In the genomic region with DNA sequence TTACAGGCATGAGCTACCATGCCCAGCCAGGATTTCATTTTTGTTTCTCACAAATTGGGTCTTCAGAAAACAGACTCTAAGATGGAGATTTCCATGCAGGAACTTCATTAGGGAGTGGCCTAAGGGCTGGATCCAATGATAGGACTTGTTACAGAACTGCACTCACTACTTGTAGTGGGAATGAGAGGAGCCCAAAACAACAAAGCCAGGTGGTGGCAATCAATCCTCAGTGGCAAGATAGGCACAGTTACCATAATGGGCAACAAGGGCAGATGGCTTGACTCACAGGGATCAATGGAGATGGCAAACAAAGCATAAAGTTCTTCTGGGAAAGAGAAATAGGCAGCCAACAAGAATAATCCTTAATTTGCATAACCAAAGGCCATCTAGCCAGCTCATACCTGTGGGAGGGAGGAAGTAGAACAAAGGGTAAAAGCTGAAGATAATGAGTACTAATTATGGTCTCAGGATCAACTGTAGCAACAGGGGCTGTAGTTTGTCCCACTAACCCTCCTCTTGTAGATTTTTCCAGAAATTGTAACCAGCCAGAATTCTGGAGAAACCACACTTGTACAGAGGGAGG, we compare ENCODE assay signal across 23 cellular contexts.
DNase-seq lines count a peak whose midpoint lies in the region; ATAC-seq, FAIRE-seq and TF ChIP-seq lines count a peak whose summit lies in the region.
"Had no signal": no experiment of that assay in that cellular context is flagged by ENCODE, and none has a peak within 500 bp of the region (broad histone marks: within the 10 kb centered on the region; RNA-seq: fewer than 3 reads in every experiment).

No MANE protein-coding gene starts in this region.

- no peak for ATAC-seq in activated naive CD8-positive, alpha-beta T cell treated with anti-CD3 and anti-CD28 coated beads, Interleukin-2, amount 50 U/mL, for 24 hours
- ATAC-seq in HG02981 (IDR thresholded peaks at IDR 0.05; ENCODE audit: unreplicated experiment) (no peak), left colon (no peak)
- ATAC-seq: activated CD8-positive, alpha-beta T cell treated with anti-CD3 and anti-CD28 coated beads for 36 hours; K562; sciatic nerve; stimulated activated memory B cell treated with anti-CD40 and anti-IgM and Interleukin-4, amounts not matched to agents 10 μg/mL and 1 μg/mL and 100 μg/mL, for 72 hours had no signal

- H3K79me1 ChIP-seq in H1 (ENCODE audit: low read depth, low read length): no peaks in the 10 kb centered on the region

- H3K4me1 ChIP-seq in Karpas-422 (ENCODE audit: low read length): peaks cover 9% of the 10 kb centered on the region
- peaks cover 0 to 10% (median 5%) of the 10 kb centered on the region in 4 experiments; a peak in 5 of 7 replicates for H3K4me1 ChIP-seq in H1 (replicated peaks in 1 of 4; ENCODE audit: control insufficient read depth in 3 of 4, insufficient read depth in 4 of 4, low read length in 3 of 4)
- H3K4me1 ChIP-seq in MM.1S (ENCODE audit: low read length): no peaks in the 10 kb centered on the region
- H3K4me1 ChIP-seq: BLaER1 had no signal

- no peak overlapping the region for H3K14ac ChIP-seq in H1 (ENCODE audit: insufficient read length)

- peak overlapping the region; percentile 75; the same call in 1 of the 2 replicates for H2BK5ac ChIP-seq in H1 (ENCODE audit: low read depth, low read length)

- H3K4me2 ChIP-seq in Karpas-422 (ENCODE audit: low read depth, low read length, poor library complexity, severe bottlenecking) (peak overlapping the region; percentile 3), H1 (ENCODE audit: insufficient read depth in 1 of 2, low read depth in 2 of 2, low read length in 2 of 2) (no peak overlapping the region), MM.1S (ENCODE audit: low read depth, low read length) (no peak overlapping the region)
- H3K4me2 ChIP-seq: BLaER1 had no signal

- no peak overlapping the region for H3K27ac Mint-ChIP-seq in activated naive CD8-positive, alpha-beta T cell treated with anti-CD3 and anti-CD28 coated beads, Interleukin-2, amount 50 U/mL, for 24 hours
- H3K27ac Mint-ChIP-seq: activated CD8-positive, alpha-beta T cell treated with anti-CD3 and anti-CD28 coated beads for 36 hours; activated naive CD4-positive, alpha-beta T cell treated with anti-CD3 and anti-CD28 coated beads, Interleukin-2, amount 50 U/mL, for 24 hours; activated T-helper 2 cell treated with anti-CD3 and anti-CD28 coated beads, Interferon-gamma antibody, Interleukin-2, Interleukin-4, amounts not matched to agents 10 μg/mL and 5 μg/mL and 100 μg/mL, durations not matched to agents 14 hours and 24 hours and 36 hours; stimulated activated memory B cell treated with anti-CD40 and anti-IgM and Interleukin-4, amounts not matched to agents 10 μg/mL and 1 μg/mL and 100 μg/mL, for 72 hours had no signal

- H3K9me3 Mint-ChIP-seq in activated naive CD8-positive, alpha-beta T cell treated with anti-CD3 and anti-CD28 coated beads, Interleukin-2, amount 50 U/mL, for 24 hours: no peaks in the 10 kb centered on the region
- H3K9me3 Mint-ChIP-seq: activated CD8-positive, alpha-beta T cell treated with anti-CD3 and anti-CD28 coated beads for 36 hours; activated naive CD4-positive, alpha-beta T cell treated with anti-CD3 and anti-CD28 coated beads, Interleukin-2, amount 50 U/mL, for 24 hours; activated T-helper 2 cell treated with anti-CD3 and anti-CD28 coated beads, Interferon-gamma antibody, Interleukin-2, Interleukin-4, amounts not matched to agents 10 μg/mL and 5 μg/mL and 100 μg/mL, durations not matched to agents 14 hours and 24 hours and 36 hours; stimulated activated memory B cell treated with anti-CD40 and anti-IgM and Interleukin-4, amounts not matched to agents 10 μg/mL and 1 μg/mL and 100 μg/mL, for 72 hours had no signal

- peak; percentile 9 to 25 for DNase-seq in SHP77 (lab: John Stamatoyannopoulos, UW)
- no peak for DNase-seq in SHP77 treated with DMSO at 0.1 percent for 48 hours (lab: John Stamatoyannopoulos, UW)
- DNase-seq in Karpas-422: peak; percentile 46
- no peak for DNase-seq in H1 (ENCODE audit: low read depth in 1 of 2, low spot score in 2 of 2)
- no peak for DNase-seq in activated naive CD8-positive, alpha-beta T cell treated with anti-CD3 and anti-CD28 coated beads, Interleukin-2, amount 50 U/mL, for 24 hours
- no peak for DNase-seq in left colon
- no peak for DNase-seq in MM.1S
- DNase-seq: activated CD8-positive, alpha-beta T cell treated with anti-CD3 and anti-CD28 coated beads for 36 hours; effector memory CD4-positive, alpha-beta T cell; GOT3; head of caudate nucleus; kidney glomerular epithelial cell; NCI-H1694; stimulated activated CD4-positive, alpha-beta T cell treated with anti-CD3 and anti-CD28 coated beads, Interleukin-4, amount 100 ng/mL, for 4 hours; T-helper 2 cell had no signal

- H4K91ac ChIP-seq in H1 (replicated peaks; ENCODE audit: insufficient read length, low read length): peak overlapping the region; percentile 22

- H3K4me3 ChIP-seq in Karpas-422 (ENCODE audit: low read length) (no peak overlapping the region), H1 (ENCODE audit: extremely low read depth in 1 of 4, insufficient read depth in 2 of 4, low read depth in 3 of 4, low read length in 4 of 4) (no peak overlapping the region), MM.1S (ENCODE audit: low read length) (no peak overlapping the region)
- H3K4me3 ChIP-seq: BLaER1, coronary artery, K562 had no signal

- H3K27me3 ChIP-seq in Karpas-422 (ENCODE audit: low read length): no peaks in the 10 kb centered on the region
- no peaks in the 10 kb centered on the region for H3K27me3 ChIP-seq in H1 (replicated peaks in 1 of 4; ENCODE audit: control insufficient read depth in 3 of 4, extremely low read depth in 1 of 4, insufficient read depth in 3 of 4, low read length in 3 of 4)
- no peaks in the 10 kb centered on the region for H3K27me3 ChIP-seq in MM.1S (replicated peaks; ENCODE audit: insufficient read depth, low read length)
- H3K27me3 ChIP-seq: BLaER1 had no signal

- no peaks in the 10 kb centered on the region; the same call in 1 of the 2 replicates for H3K23me2 ChIP-seq in H1 (ENCODE audit: low read depth, low read length)

- H2BK20ac ChIP-seq in H1 (ENCODE audit: low read length): peak overlapping the region; percentile 99; the same call in 1 of the 2 replicates

- no peaks in the 10 kb centered on the region for H3K4me1 Mint-ChIP-seq in activated naive CD8-positive, alpha-beta T cell treated with anti-CD3 and anti-CD28 coated beads, Interleukin-2, amount 50 U/mL, for 24 hours
- H3K4me1 Mint-ChIP-seq: activated naive CD4-positive, alpha-beta T cell treated with anti-CD3 and anti-CD28 coated beads, Interleukin-2, amount 50 U/mL, for 24 hours; stimulated activated memory B cell treated with anti-CD40 and anti-IgM and Interleukin-4, amounts not matched to agents 10 μg/mL and 1 μg/mL and 100 μg/mL, for 72 hours had no signal

- peak overlapping the region; percentile 45 for H4K5ac ChIP-seq in H1 (ENCODE audit: insufficient read length, low read depth, low read length)

- no peak overlapping the region for H3K27ac ChIP-seq in Karpas-422 (ENCODE audit: low read length)
- no peak overlapping the region; the same call in 1 of the 2 replicates for H3K27ac ChIP-seq in H1 (ENCODE audit: low read depth, low read length)
- H3K27ac ChIP-seq in MM.1S (ENCODE audit: low read length): no peak overlapping the region
- H3K27ac ChIP-seq: BLaER1, coronary artery had no signal

- FAIRE-seq in H1 (lab: Jason Lieb, UNC): peak; percentile 55
- FAIRE-seq: K562 had no signal

- CTCF ChIA-PET in H1 (lab: Charles Lee; ENCODE audit: partially characterized antibody): interaction anchor here (0.8 to 1.3 kb wide), 3 partner anchors 13 to 39 kb away, joined by 3 to 4 read pairs (median 3); no protein-coding TSS in a partner anchor

- H3K56ac ChIP-seq in H1 (replicated peaks; ENCODE audit: insufficient read length, low read depth, low read length): no peak overlapping the region

- no peak for TF ChIP-seq RAD21 in H1 (IDR thresholded peaks at IDR 0.05 in 1 of 2, conservative IDR thresholded peaks at IDR 0.05 in 1 of 2; ENCODE audit: low read depth in 2 of 2, low read length in 2 of 2)

- no peaks in the 10 kb centered on the region for H3K27me3 Mint-ChIP-seq in activated naive CD8-positive, alpha-beta T cell treated with anti-CD3 and anti-CD28 coated beads, Interleukin-2, amount 50 U/mL, for 24 hours
- H3K27me3 Mint-ChIP-seq: activated CD8-positive, alpha-beta T cell treated with anti-CD3 and anti-CD28 coated beads for 36 hours; stimulated activated memory B cell treated with anti-CD40 and anti-IgM and Interleukin-4, amounts not matched to agents 10 μg/mL and 1 μg/mL and 100 μg/mL, for 72 hours had no signal

- TF ChIP-seq POLR2A in H1 (IDR thresholded peaks at IDR 0.05; ENCODE audit: control extremely low read depth in 1 of 2, low read depth in 2 of 2, low read length in 2 of 2): no peak

- TF ChIP-seq CTCF in H1 (IDR thresholded peaks at IDR 0.05; ENCODE audit: control extremely low read depth in 1 of 3, insufficient read depth in 1 of 3, low read depth in 1 of 3, low read length in 3 of 3) (no peak), MM.1S (IDR thresholded peaks at IDR 0.05; ENCODE audit: low read length) (no peak)

- H4K20me1 ChIP-seq in Karpas-422 (ENCODE audit: insufficient read depth, low read depth, low read length) (no peaks in the 10 kb centered on the region), H1 (replicated peaks in 1 of 2; ENCODE audit: control insufficient read depth in 1 of 2, insufficient read depth in 2 of 2, low read length in 2 of 2) (no peaks in the 10 kb centered on the region), MM.1S (ENCODE audit: insufficient read depth, low read length) (no peaks in the 10 kb centered on the region)
- H4K20me1 ChIP-seq: BLaER1 had no signal

- no peak overlapping the region for H2BK120ac ChIP-seq in H1 (replicated peaks; ENCODE audit: low read depth, low read length)

- H3F3A ChIP-seq in MM.1S (ENCODE audit: insufficient read depth, low read length): no peaks in the 10 kb centered on the region

- TF ChIP-seq EP300 in H1 (IDR thresholded peaks at IDR 0.05; ENCODE audit: borderline replicate concordance in 1 of 2, low read depth in 2 of 2, low read length in 2 of 2): no peak

- H3K9me2 ChIP-seq in Karpas-422 (replicated peaks; ENCODE audit: insufficient read depth, low read length): no peaks in the 10 kb centered on the region
- no peaks in the 10 kb centered on the region for H3K9me2 ChIP-seq in MM.1S (replicated peaks; ENCODE audit: insufficient read depth, low read length)

- peak overlapping the region; percentile 76; the same call in 1 of the 2 replicates for H3K18ac ChIP-seq in H1 (ENCODE audit: extremely low read depth, low read length)

- peak overlapping the region; percentile 40; the same call in 1 of the 2 replicates for H2BK15ac ChIP-seq in H1 (ENCODE audit: low read length)

- POLR2A ChIA-PET in H1 (lab: Charles Lee; ENCODE audit: partially characterized antibody): interaction anchor here (0.6 kb wide), 1 partner anchor 11 kb away, joined by 4 read pairs; no protein-coding TSS in a partner anchor

- intact Hi-C loops in left colon (cut with DNase I, micrococcal nuclease): no loop called here

- H3K9ac ChIP-seq in Karpas-422 (ENCODE audit: low read length) (no peak overlapping the region), H1 (replicated peaks in 1 of 4; ENCODE audit: extremely low read depth in 1 of 4, low read depth in 3 of 4, low read length in 3 of 4) (no peak overlapping the region), MM.1S (ENCODE audit: low read length) (no peak overlapping the region)
- H3K9ac ChIP-seq: BLaER1 had no signal

- H3K36me3 Mint-ChIP-seq in activated naive CD8-positive, alpha-beta T cell treated with anti-CD3 and anti-CD28 coated beads, Interleukin-2, amount 50 U/mL, for 24 hours (ENCODE audit: low read depth): no peaks in the 10 kb centered on the region
- H3K36me3 Mint-ChIP-seq: activated naive CD4-positive, alpha-beta T cell treated with anti-CD3 and anti-CD28 coated beads, Interleukin-2, amount 50 U/mL, for 24 hours; stimulated activated memory B cell treated with anti-CD40 and anti-IgM and Interleukin-4, amounts not matched to agents 10 μg/mL and 1 μg/mL and 100 μg/mL, for 72 hours had no signal

- no peak overlapping the region for H3K23ac ChIP-seq in H1 (ENCODE audit: insufficient read length)

- no peak overlapping the region for H3K4me3 Mint-ChIP-seq in activated naive CD8-positive, alpha-beta T cell treated with anti-CD3 and anti-CD28 coated beads, Interleukin-2, amount 50 U/mL, for 24 hours
- H3K4me3 Mint-ChIP-seq: activated CD8-positive, alpha-beta T cell treated with anti-CD3 and anti-CD28 coated beads for 36 hours; activated naive CD4-positive, alpha-beta T cell treated with anti-CD3 and anti-CD28 coated beads, Interleukin-2, amount 50 U/mL, for 24 hours; stimulated activated memory B cell treated with anti-CD40 and anti-IgM and Interleukin-4, amounts not matched to agents 10 μg/mL and 1 μg/mL and 100 μg/mL, for 72 hours had no signal

- H3K79me2 ChIP-seq in Karpas-422 (ENCODE audit: low read length) (no peaks in the 10 kb centered on the region), H1 (ENCODE audit: control insufficient read depth in 1 of 2, insufficient read depth in 2 of 2, low read length in 2 of 2) (no peaks in the 10 kb centered on the region), MM.1S (ENCODE audit: low read length) (no peaks in the 10 kb centered on the region)

- H3K4ac ChIP-seq in H1 (replicated peaks; ENCODE audit: insufficient read length, low read depth, low read length): peak overlapping the region; percentile 19

- H2AK5ac ChIP-seq in H1 (ENCODE audit: low read depth, low read length): no peak overlapping the region; the same call in 1 of the 2 replicates

- H2BK12ac ChIP-seq in H1 (ENCODE audit: low read depth, low read length): peak overlapping the region; percentile 29; the same call in 1 of the 2 replicates

- H3K9me3 ChIP-seq in Karpas-422 (ENCODE audit: low read length): no peaks in the 10 kb centered on the region
- no peaks in the 10 kb centered on the region for H3K9me3 ChIP-seq in H1 (ENCODE audit: insufficient read depth in 2 of 2, low read depth in 1 of 2, low read length in 1 of 2)
- no peaks in the 10 kb centered on the region for H3K9me3 ChIP-seq in MM.1S (replicated peaks; ENCODE audit: insufficient read depth, low read length)
- H3K9me3 ChIP-seq: BLaER1 had no signal

- H3K36me3 ChIP-seq in Karpas-422 (ENCODE audit: insufficient read depth, low read length) (no peaks in the 10 kb centered on the region), H1 (ENCODE audit: control insufficient read depth in 2 of 4, insufficient read depth in 4 of 4, low read length in 3 of 4) (no peaks in the 10 kb centered on the region), MM.1S (replicated peaks; ENCODE audit: insufficient read depth, low read length) (no peaks in the 10 kb centered on the region)
- H3K36me3 ChIP-seq: BLaER1 had no signal

- H2AFZ ChIP-seq in Karpas-422 (ENCODE audit: low read length): no peak overlapping the region
- H2AFZ ChIP-seq in H1 (ENCODE audit: low read length): 0 out of 2 replicates have a peak overlapping the region, but pooled peaks have one; percentile 40
- no peak overlapping the region for H2AFZ ChIP-seq in MM.1S (ENCODE audit: low read length)

- no peak overlapping the region for H4K8ac ChIP-seq in H1 (ENCODE audit: extremely low read depth, insufficient read depth, low read length)

Comparison
In these comparisons a context has a peak if more than half of its experiments do, and no peak if none do; other contexts are left out.
1. DNase-seq: peak in SHP77 (2 of 2) and Karpas-422 (single experiment); none in SHP77 treated with DMSO at 0.1 percent for 48 hours (single experiment), H1 (0 of 2), activated naive CD8-positive, alpha-beta T cell treated with anti-CD3 and anti-CD28 coated beads, Interleukin-2, amount 50 U/mL, for 24 hours (single experiment), left colon (0 of 2) and MM.1S (single experiment).